In genomic region chr11:116473236-116473769, GRCh38 we compare ENCODE assay signal across 17 cellular contexts.
DNase-seq lines count a peak whose midpoint lies in the region; ATAC-seq and TF ChIP-seq lines count a peak whose summit lies in the region.
"Had no signal": no experiment of that assay in that cellular context is flagged by ENCODE, and none has a peak within 500 bp of the region (broad histone marks: within the 10 kb centered on the region; RNA-seq: fewer than 3 reads in every experiment).

No MANE protein-coding gene starts in this region.

- TF ChIP-seq CTCF in GM23338 (conservative IDR thresholded peaks at IDR 0.05; ENCODE audit: low read depth in 2 of 2) (no peak), brain (conservative IDR thresholded peaks at IDR 0.05) (no peak), nephron (IDR thresholded peaks at IDR 0.05; ENCODE audit: unreplicated experiment in 3 of 3) (no peak), foreskin keratinocyte (conservative IDR thresholded peaks at IDR 0.05) (no peak)

- H3K27me3 ChIP-seq in GM23338 (ENCODE audit: insufficient read depth): no peaks in the 10 kb centered on the region
- H3K27me3 ChIP-seq in stomach smooth muscle (ENCODE audit: control insufficient read depth in 1 of 2, insufficient read depth in 2 of 2, low read length in 2 of 2): no peaks in the 10 kb centered on the region
- H3K27me3 ChIP-seq in foreskin keratinocyte: peaks cover 14% of the 10 kb centered on the region

- H3K4me3 Mint-ChIP-seq in GM23338: no peak overlapping the region
- H3K4me3 Mint-ChIP-seq in brain: no peak overlapping the region
- no peak overlapping the region for H3K4me3 Mint-ChIP-seq in nephron
- H3K4me3 Mint-ChIP-seq: CD4-positive, CD25-positive, alpha-beta regulatory T cell; HFFc6 had no signal

- H4K20me1 ChIP-seq in GM23338 (replicated peaks; ENCODE audit: insufficient read depth): no peaks in the 10 kb centered on the region

- H3K9me3 Mint-ChIP-seq in GM23338 (peaks cover 20% of the 10 kb centered on the region; the same call in 2 of the 3 replicates), brain (peaks cover 0 to 11% (median 4%) of the 10 kb centered on the region in 5 experiments), nephron (peaks cover 5% of the 10 kb centered on the region)

- H3K36me3 Mint-ChIP-seq in GM23338 (ENCODE audit: low read depth): peaks cover 15% of the 10 kb centered on the region
- no peaks in the 10 kb centered on the region for H3K36me3 Mint-ChIP-seq in brain
- no peaks in the 10 kb centered on the region for H3K36me3 Mint-ChIP-seq in nephron (ENCODE audit: low read depth)
- H3K36me3 Mint-ChIP-seq: CD4-positive, CD25-positive, alpha-beta regulatory T cell had no signal

- H3F3A ChIP-seq in GM23338 (replicated peaks; ENCODE audit: low read depth): no peaks in the 10 kb centered on the region

- H2AFZ ChIP-seq in GM23338: peak overlapping the region; percentile 38; the same call in 1 of the 2 replicates

- H3K27me3 Mint-ChIP-seq in GM23338 (ENCODE audit: insufficient read depth, low read depth, poor library complexity) (no peaks in the 10 kb centered on the region), brain (peaks cover 5% of the 10 kb centered on the region), nephron (ENCODE audit: low read depth) (no peaks in the 10 kb centered on the region)

- peaks cover 20% of the 10 kb centered on the region for H3K4me1 ChIP-seq in GM23338 (ENCODE audit: insufficient read depth)
- peaks cover 14% of the 10 kb centered on the region for H3K4me1 ChIP-seq in stomach smooth muscle (ENCODE audit: control insufficient read depth, insufficient read depth, low read length)
- peaks cover 9% of the 10 kb centered on the region for H3K4me1 ChIP-seq in foreskin keratinocyte

- DNase-seq in GM23338 (ENCODE audit: low spot score): no peak
- no peak for DNase-seq in A172 (ENCODE audit: low spot score)
- no peak for DNase-seq in foreskin keratinocyte
- DNase-seq: AML-193; Calu3; CD4-positive, CD25-positive, alpha-beta regulatory T cell; DMS79 treated with DMSO at 0.1 percent for 48 hours; GOT3; HFFc6; NCI-H1436 treated with DMSO at 0.1 percent for 48 hours; NK-92 treated with Interleukin-12 subunit alpha and Interleukin-12 subunit beta, amount 100 ng/mL, for 24 hours had no signal

- H3K36me3 ChIP-seq in GM23338 (ENCODE audit: insufficient read depth) (no peaks in the 10 kb centered on the region), stomach smooth muscle (ENCODE audit: control insufficient read depth in 2 of 2, insufficient read depth in 2 of 2, low read length in 2 of 2) (no peaks in the 10 kb centered on the region)

- H3K9me2 ChIP-seq in GM23338 (ENCODE audit: insufficient read depth): peaks cover 8% of the 10 kb centered on the region; the same call in 1 of the 2 replicates

- peak overlapping the region; percentile 70 for H3K4me2 ChIP-seq in GM23338

- ATAC-seq in GM23338 (peak; percentile 41), HG03565 (IDR thresholded peaks at IDR 0.05; ENCODE audit: unreplicated experiment) (no peak), foreskin keratinocyte (no peak)
- ATAC-seq: K562 had no signal

- H3K4me1 Mint-ChIP-seq in GM23338: peaks cover 16% of the 10 kb centered on the region
- H3K4me1 Mint-ChIP-seq in brain: peaks cover 37% of the 10 kb centered on the region
- H3K4me1 Mint-ChIP-seq in nephron: peaks cover 45% of the 10 kb centered on the region
- H3K4me1 Mint-ChIP-seq: CD4-positive, CD25-positive, alpha-beta regulatory T cell had no signal

- no peak overlapping the region for H3K9ac ChIP-seq in stomach smooth muscle (ENCODE audit: low read length in 2 of 2)

- H3K79me2 ChIP-seq in GM23338 (replicated peaks; ENCODE audit: insufficient read depth): no peaks in the 10 kb centered on the region

- H3K27ac ChIP-seq in GM23338 (ENCODE audit: low read depth): no peak overlapping the region
- peak overlapping the region; percentile 42 for H3K27ac ChIP-seq in stomach smooth muscle (ENCODE audit: low read length)
- H3K27ac ChIP-seq in foreskin keratinocyte: no peak overlapping the region
- H3K27ac ChIP-seq: RWPE1 had no signal

- H3K27ac Mint-ChIP-seq in GM23338: no peak overlapping the region
- peak overlapping the region in 4 of 5 experiments; percentile 73 to 90 (median 84) for H3K27ac Mint-ChIP-seq in brain
- peak overlapping the region; percentile 60 to 87 (median 82) for H3K27ac Mint-ChIP-seq in nephron
- H3K27ac Mint-ChIP-seq: CD4-positive, CD25-positive, alpha-beta regulatory T cell; HFFc6 had no signal

- H3K4me3 ChIP-seq in GM23338 (no peak overlapping the region), stomach smooth muscle (ENCODE audit: low read length in 2 of 2) (no peak overlapping the region)
- H3K4me3 ChIP-seq: K562 had no signal

- no peaks in the 10 kb centered on the region for H3K9me3 ChIP-seq in stomach smooth muscle (ENCODE audit: control insufficient read depth in 2 of 2, low read length in 2 of 2)

TF ChIP-seq in GM23338, 12 proteins besides CTCF, POLR2A, EP300 and RAD21 (continues in another document):
- TF ChIP-seq REST (IDR thresholded peaks at IDR 0.05; ENCODE audit: unreplicated experiment) (no peak), NANOG (IDR thresholded peaks at IDR 0.05; ENCODE audit: borderline replicate concordance) (no peak), CREB1 (CRISPR knock-in tag; IDR thresholded peaks at IDR 0.05; ENCODE audit: low read depth) (no peak), ZNF331 (CRISPR knock-in tag; IDR thresholded peaks at IDR 0.05; ENCODE audit: low read depth) (no peak), STAT1 (IDR thresholded peaks at IDR 0.05; ENCODE audit: unreplicated experiment) (no peak), ZNF114 (CRISPR knock-in tag; IDR thresholded peaks at IDR 0.05) (no peak), JUNB (IDR thresholded peaks at IDR 0.05; ENCODE audit: unreplicated experiment) (no peak)
